In the genomic region with DNA sequence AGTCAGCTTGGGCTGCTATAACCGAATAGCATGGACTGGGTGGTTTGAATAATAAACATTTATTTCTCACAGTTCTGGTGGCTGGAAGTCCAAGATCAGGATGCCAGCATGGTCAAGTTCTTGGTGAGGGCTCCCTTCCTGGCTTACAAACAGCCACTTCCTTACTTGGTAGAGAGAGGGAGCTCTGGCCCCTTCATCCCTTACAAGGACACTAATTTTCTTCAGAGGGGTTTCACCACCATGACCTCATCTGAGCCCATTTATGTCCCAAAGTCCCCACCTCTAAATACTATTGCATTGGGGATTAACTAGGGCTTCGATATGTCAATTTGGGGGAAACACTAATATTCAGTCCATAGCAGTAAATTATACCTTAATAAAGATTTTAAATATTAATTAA, we compare ENCODE assay signal across 10 cellular contexts.
DNase-seq lines count a peak whose midpoint lies in the region; ATAC-seq and TF ChIP-seq lines count a peak whose summit lies in the region.
"Had no signal": no experiment of that assay in that cellular context is flagged by ENCODE, and none has a peak within 500 bp of the region (broad histone marks: within the 10 kb centered on the region; RNA-seq: fewer than 3 reads in every experiment).

No MANE protein-coding gene starts in this region.

- H3K27ac ChIP-seq in RWPE2 (ENCODE audit: poor library complexity, severe bottlenecking) = no peak overlapping the region

- no peaks in the 10 kb centered on the region for H3K36me3 ChIP-seq in RWPE2 (ENCODE audit: low read depth)

- H3K4me3 ChIP-seq in RWPE2 (ENCODE audit: severe bottlenecking) = no peak overlapping the region

- TF ChIP-seq CTCF in RWPE2 (IDR thresholded peaks at IDR 0.05; ENCODE audit: poor library complexity, severe bottlenecking) (peak; percentile 23), osteocyte (IDR thresholded peaks at IDR 0.05) (peak; percentile 41)

- peaks cover 7% of the 10 kb centered on the region for H3K27me3 Mint-ChIP-seq in osteocyte (ENCODE audit: unreplicated experiment)

- DNase-seq in NCI-H82 (lab: John Stamatoyannopoulos, UW) (peak; percentile 22), NCI-H82 treated with DMSO at 0.1 percent for 48 hours (lab: John Stamatoyannopoulos, UW; ENCODE audit: unreplicated experiment) (no peak), RWPE2 (ENCODE audit: low spot score) (no peak), osteocyte (ENCODE audit: extremely low spot score, unreplicated experiment) (no peak), medulla oblongata (ENCODE audit: extremely low spot score) (no peak)
- DNase-seq: occipital lobe; stimulated activated naive CD4-positive, alpha-beta T cell had no signal

- no peaks in the 10 kb centered on the region for H3K9me3 Mint-ChIP-seq in osteocyte (ENCODE audit: unreplicated experiment)

- H3K27me3 ChIP-seq in RWPE2 (ENCODE audit: insufficient read depth, poor library complexity, severe bottlenecking) = no peaks in the 10 kb centered on the region

- no peak overlapping the region for H3K27ac Mint-ChIP-seq in osteocyte (ENCODE audit: unreplicated experiment)

- peaks cover 6% of the 10 kb centered on the region for H3K4me1 ChIP-seq in RWPE2 (ENCODE audit: insufficient read depth, poor library complexity, severe bottlenecking)

- H3K36me3 Mint-ChIP-seq in osteocyte (ENCODE audit: unreplicated experiment) = no peaks in the 10 kb centered on the region

- ATAC-seq in HG02610 (IDR thresholded peaks at IDR 0.05; ENCODE audit: unreplicated experiment) = peak; percentile 62
- no peak for ATAC-seq in RWPE2 (ENCODE audit: low read depth)
- no peak for ATAC-seq in HG03457 (IDR thresholded peaks at IDR 0.05; ENCODE audit: unreplicated experiment)
- no peak for ATAC-seq in GM19467 (IDR thresholded peaks at IDR 0.05; ENCODE audit: unreplicated experiment)

- H3K4me1 Mint-ChIP-seq in osteocyte (ENCODE audit: unreplicated experiment) = peaks cover 19% of the 10 kb centered on the region

- H3K4me3 Mint-ChIP-seq in osteocyte (ENCODE audit: unreplicated experiment) = no peak overlapping the region

- H3K9me3 ChIP-seq in RWPE2 (ENCODE audit: severe bottlenecking) = no peaks in the 10 kb centered on the region
